Comparison of ENCODE assay signal across 9 cellular contexts in genomic region chr6:72218125-72218524, GRCh38.
DNase-seq lines count a peak whose midpoint lies in the region; ATAC-seq lines count a peak whose summit lies in the region.
"Had no signal": no experiment of that assay in that cellular context is flagged by ENCODE, and none has a peak within 500 bp of the region (broad histone marks: within the 10 kb centered on the region; RNA-seq: fewer than 3 reads in every experiment).

No MANE protein-coding gene starts in this region.

- no peaks in the 10 kb centered on the region for H3K79me1 ChIP-seq in mesendoderm (ENCODE audit: low read length)

- no peaks in the 10 kb centered on the region for H3K36me3 ChIP-seq in mesendoderm (ENCODE audit: control insufficient read depth, insufficient read depth, low read length)
- H3K36me3 ChIP-seq: SJSA1 had no signal

- WGBS in mesendoderm (ENCODE audit: extremely low coverage, insufficient coverage, low lambda C conversion rate) = no CpG with 5 or more reads among the region's 2 CpGs

- no peak overlapping the region for H3K4me3 Mint-ChIP-seq in activated T-helper 2 cell treated with anti-CD3 and anti-CD28 coated beads, Interferon-gamma antibody, Interleukin-2, Interleukin-4, amounts not matched to agents 10 μg/mL and 5 μg/mL and 100 μg/mL, durations not matched to agents 14 hours and 24 hours and 36 hours (ENCODE audit: low read depth)

- no peaks in the 10 kb centered on the region for H3K27me3 Mint-ChIP-seq in activated T-helper 2 cell treated with anti-CD3 and anti-CD28 coated beads, Interferon-gamma antibody, Interleukin-2, Interleukin-4, amounts not matched to agents 10 μg/mL and 5 μg/mL and 100 μg/mL, durations not matched to agents 14 hours and 24 hours and 36 hours (ENCODE audit: low read depth)

- no peak overlapping the region for H3K4me3 ChIP-seq in mesendoderm (ENCODE audit: low read length)
- H3K4me3 ChIP-seq: SJSA1 had no signal

- no peaks in the 10 kb centered on the region for H3K36me3 Mint-ChIP-seq in activated T-helper 2 cell treated with anti-CD3 and anti-CD28 coated beads, Interferon-gamma antibody, Interleukin-2, Interleukin-4, amounts not matched to agents 10 μg/mL and 5 μg/mL and 100 μg/mL, durations not matched to agents 14 hours and 24 hours and 36 hours (ENCODE audit: low read depth)

- no peak overlapping the region for H3K9ac ChIP-seq in mesendoderm (ENCODE audit: low read length)

- no peak overlapping the region for H3K18ac ChIP-seq in mesendoderm (ENCODE audit: low read length)

- peak; percentile 95 for DNase-seq in G401 (ENCODE audit: low spot score)
- DNase-seq in HuH-7 (ENCODE audit: low spot score) = peak; percentile 13
- peak; percentile 51 for DNase-seq in astrocyte of the hippocampus (ENCODE audit: low read depth, low spot score)
- DNase-seq in mesendoderm = peak; percentile 81
- no peak for DNase-seq in activated T-helper 2 cell treated with anti-CD3 and anti-CD28 coated beads, Interferon-gamma antibody, Interleukin-2, Interleukin-4, amounts not matched to agents 10 μg/mL and 5 μg/mL and 100 μg/mL, durations not matched to agents 14 hours and 24 hours and 36 hours (ENCODE audit: low spot score)
- DNase-seq in amniotic stem cell (lab: John Stamatoyannopoulos, UW) = no peak

- H2BK5ac ChIP-seq in mesendoderm (ENCODE audit: low read length) = no peak overlapping the region

- no peaks in the 10 kb centered on the region for H3K27me3 ChIP-seq in mesendoderm (ENCODE audit: insufficient read depth, low read length, poor library complexity)
- H3K27me3 ChIP-seq: SJSA1 had no signal

- H4K8ac ChIP-seq in mesendoderm (ENCODE audit: low read depth, low read length) = no peak overlapping the region

- no peak overlapping the region for H3K4me2 ChIP-seq in mesendoderm (ENCODE audit: low read length)

- H3K27ac ChIP-seq in mesendoderm (ENCODE audit: low read depth, low read length) = no peak overlapping the region
- H3K27ac ChIP-seq: SJSA1 had no signal

- no peak overlapping the region for H4K5ac ChIP-seq in mesendoderm (ENCODE audit: low read length)

- no peak overlapping the region for H2BK120ac ChIP-seq in mesendoderm (ENCODE audit: low read depth, low read length)

- peak; percentile 70 for ATAC-seq in GM21381 (IDR thresholded peaks at IDR 0.05; ENCODE audit: unreplicated experiment)
- no peak for ATAC-seq in GM18870 (IDR thresholded peaks at IDR 0.05; ENCODE audit: unreplicated experiment)

- H3K4me1 ChIP-seq in mesendoderm (ENCODE audit: control insufficient read depth, low read depth, low read length) = no peaks in the 10 kb centered on the region
- H3K4me1 ChIP-seq: SJSA1 had no signal

- no peak overlapping the region for H2BK15ac ChIP-seq in mesendoderm (replicated peaks; ENCODE audit: low read depth)

- H3K27ac Mint-ChIP-seq in activated T-helper 2 cell treated with anti-CD3 and anti-CD28 coated beads, Interferon-gamma antibody, Interleukin-2, Interleukin-4, amounts not matched to agents 10 μg/mL and 5 μg/mL and 100 μg/mL, durations not matched to agents 14 hours and 24 hours and 36 hours = no peak overlapping the region

- no peak overlapping the region for H2AK5ac ChIP-seq in mesendoderm (ENCODE audit: low read length)

- H3K9me3 Mint-ChIP-seq in activated T-helper 2 cell treated with anti-CD3 and anti-CD28 coated beads, Interferon-gamma antibody, Interleukin-2, Interleukin-4, amounts not matched to agents 10 μg/mL and 5 μg/mL and 100 μg/mL, durations not matched to agents 14 hours and 24 hours and 36 hours = no peaks in the 10 kb centered on the region

- no peak overlapping the region for H3K23ac ChIP-seq in mesendoderm (ENCODE audit: low read length)

- no peak overlapping the region for H3K56ac ChIP-seq in mesendoderm (ENCODE audit: low read length)

- H3K4ac ChIP-seq in mesendoderm (ENCODE audit: low read depth, low read length) = no peak overlapping the region

- no peaks in the 10 kb centered on the region for H3K79me2 ChIP-seq in mesendoderm (ENCODE audit: control insufficient read depth, insufficient read depth, low read length)

- in situ Hi-C loops in G401 (cut with HindIII; ENCODE audit: low sequenced_read_pairs) = no loop called here

- intact Hi-C loops in activated T-helper 2 cell treated with anti-CD3 and anti-CD28 coated beads, Interferon-gamma antibody, Interleukin-2, Interleukin-4, amounts not matched to agents 10 μg/mL and 5 μg/mL and 100 μg/mL, durations not matched to agents 14 hours and 24 hours and 36 hours (cut with micrococcal nuclease) = no loop called here

- H3K4me1 Mint-ChIP-seq in activated T-helper 2 cell treated with anti-CD3 and anti-CD28 coated beads, Interferon-gamma antibody, Interleukin-2, Interleukin-4, amounts not matched to agents 10 μg/mL and 5 μg/mL and 100 μg/mL, durations not matched to agents 14 hours and 24 hours and 36 hours (ENCODE audit: low read depth) = no peaks in the 10 kb centered on the region

Comparison
In these comparisons a context has a peak if more than half of its experiments do, and no peak if none do; other contexts are left out.
1. DNase-seq: peak in G401 (single experiment), HuH-7 (single experiment), astrocyte of the hippocampus (single experiment) and mesendoderm (single experiment); none in activated T-helper 2 cell treated with anti-CD3 and anti-CD28 coated beads, Interferon-gamma antibody, Interleukin-2, Interleukin-4, amounts not matched to agents 10 μg/mL and 5 μg/mL and 100 μg/mL, durations not matched to agents 14 hours and 24 hours and 36 hours (single experiment) and amniotic stem cell (single experiment).